Comparison of ENCODE assay signal across 8 cellular contexts in genomic region chr10:102644646-102645387, GRCh38. TPM values are rescaled to one million over a fixed set of nuclear protein-coding genes. Genes with fewer than 3 reads are reported as not detected.
DNase-seq lines count a peak whose midpoint lies in the region; ATAC-seq, FAIRE-seq and TF ChIP-seq lines count a peak whose summit lies in the region.

No MANE protein-coding gene starts in this region.

- TF ChIP-seq EP300 in HepG2 (IDR thresholded peaks at IDR 0.05; ENCODE audit: low read depth in 2 of 2, low read length in 2 of 2) (no peak), HepG2 (CRISPR knock-in tag; IDR thresholded peaks at IDR 0.05; ENCODE audit: borderline replicate concordance) (peak; percentile 35; the same call in 1 of the 2 replicates)

- H3K4me1 ChIP-seq in HepG2 (ENCODE audit: insufficient read depth, low read length), result peaks cover 41% of the 10 kb centered on the region

- in situ Hi-C loops in ACHN (cut with HindIII; ENCODE audit: low pct_ligation_motif_present, low pct_unique_long_range_greater_than_20kb, low sequenced_read_pairs) (no loop called here), HepG2 (cut with HindIII; ENCODE audit: extremely low pct_ligation_motif_present, low pct_unique_long_range_greater_than_20kb) (no loop called here)

- peak; percentile 22 for ATAC-seq in GM21825 (IDR thresholded peaks at IDR 0.05; ENCODE audit: unreplicated experiment)
- ATAC-seq in activated CD4-positive, alpha-beta T cell treated with anti-CD3 and anti-CD28 coated beads for 36 hours, result peak; percentile 13
- peak; percentile 68 for ATAC-seq in HepG2
- no peak for ATAC-seq in HG03095 (IDR thresholded peaks at IDR 0.05; ENCODE audit: unreplicated experiment)

- H3K27me3 ChIP-seq in HepG2 (ENCODE audit: control insufficient read depth in 1 of 2, insufficient read depth in 2 of 2, low read length in 2 of 2), result no peaks in the 10 kb centered on the region; a peak in 1 of 5 replicates

- peaks cover 43% of the 10 kb centered on the region for H4K20me1 ChIP-seq in HepG2 (ENCODE audit: insufficient read depth, low read length)

- H3K9me3 ChIP-seq in HepG2 (ENCODE audit: low read length), result no peaks in the 10 kb centered on the region

- peak overlapping the region; percentile 77 for H3K4me3 ChIP-seq in coronary artery
- H3K4me3 ChIP-seq in HepG2 (replicated peaks in 1 of 3; ENCODE audit: insufficient read depth in 1 of 3, low read depth in 2 of 3, low read length in 3 of 3), result peak overlapping the region; percentile 69 to 85 (median 82)

- H3K4me2 ChIP-seq in HepG2 (ENCODE audit: low read depth, low read length), result peak overlapping the region; percentile 90

- H3K79me2 ChIP-seq in HepG2 (ENCODE audit: insufficient read depth, low read length), result peaks cover 56% of the 10 kb centered on the region

- POLR2A ChIA-PET in activated CD4-positive, alpha-beta T cell treated with anti-CD3 and anti-CD28 coated beads for 36 hours (lab: Charles Lee), result interaction anchor here (0.7 to 2.1 kb wide), 3 partner anchors 16 to 69 kb away, joined by 3 to 8 read pairs (median 4); partner anchors contain the start of genes ARL3 and SFXN2
- POLR2A ChIA-PET in HepG2 (lab: Yijun Ruan, JAX), result interaction anchor here (0.7 to 4.1 kb wide), 15 partner anchors 10 to 492 kb away, joined by 3 to 86 read pairs (median 10); partner anchors contain the start of genes ACTR1A, ARL3 and SFXN2

- H3K4me1 Mint-ChIP-seq in activated CD4-positive, alpha-beta T cell treated with anti-CD3 and anti-CD28 coated beads for 36 hours, result peaks cover 44% of the 10 kb centered on the region

- intact Hi-C loops in activated CD4-positive, alpha-beta T cell treated with anti-CD3 and anti-CD28 coated beads for 36 hours (cut with DNase I, micrococcal nuclease), result loop anchor here (1.0 to 10.0 kb wide), 10 partner anchors 207 to 1477 kb away; partner anchors contain the start of genes BORCS7 (in 1 of the 2), BTRC (in 1 of the 2), CNNM2 (in 1 of the 2) and LDB1 (in 1 of the 2)
- intact Hi-C loops in HepG2 (cut with micrococcal nuclease; ENCODE audit: unreplicated experiment), result loop anchor here (5.0 kb wide), 1 partner anchor 143 kb away; the partner anchor contains the start of genes ACTR1A and SUFU

- H3K9ac ChIP-seq in HepG2 (ENCODE audit: insufficient read depth, low read depth, low read length), result peak overlapping the region; percentile 90

- peak; percentile 82 for DNase-seq in ACHN
- DNase-seq in NCI-H2227 treated with DMSO at 0.1 percent for 48 hours (lab: John Stamatoyannopoulos, UW), result peak; percentile 32
- peak; percentile 91 for DNase-seq in activated CD4-positive, alpha-beta T cell treated with anti-CD3 and anti-CD28 coated beads for 36 hours
- DNase-seq in coronary artery (ENCODE audit: low spot score), result peak; percentile 89
- DNase-seq in HepG2 (ENCODE audit: low spot score), result peak; percentile 70
- DNase-seq in stimulated activated CD4-positive, alpha-beta T cell treated with anti-CD3 and anti-CD28 coated beads, Interleukin-2, amount 100 ng/mL, for 4 hours (ENCODE audit: low read depth), result peak; percentile 70

- H3K4me3 Mint-ChIP-seq in activated CD4-positive, alpha-beta T cell treated with anti-CD3 and anti-CD28 coated beads for 36 hours, result peak overlapping the region; percentile 95

- no peak overlapping the region for H2AFZ ChIP-seq in HepG2 (ENCODE audit: low read length)

- TF ChIP-seq POLR2A in HepG2 (IDR thresholded peaks at IDR 0.05; ENCODE audit: insufficient read depth in 1 of 2, low read depth in 2 of 2, low read length in 2 of 2), result 0 out of 4 replicates have a peak, but pooled peaks of 1 of the 2 experiments have one; percentile 10

- CTCF ChIA-PET in activated CD4-positive, alpha-beta T cell treated with anti-CD3 and anti-CD28 coated beads for 36 hours (lab: Charles Lee), result interaction anchor here (1.1 to 3.7 kb wide), 9 partner anchors 13 to 247 kb away, joined by 3 to 29 read pairs (median 5); partner anchors contain the start of genes ACTR1A, ARL3 and SFXN2
- CTCF ChIA-PET in HepG2 (lab: Yijun Ruan, JAX; ENCODE audit: low intra/inter-chr PET ratio, low total read pairs), result interaction anchor here (1.5 to 2.1 kb wide), 4 partner anchors 30 to 141 kb away, joined by 5 to 7 read pairs (median 5); partner anchors contain the start of gene SUFU

- H3K27ac ChIP-seq in coronary artery, result peak overlapping the region; percentile 93 to 100
- H3K27ac ChIP-seq in HepG2 (ENCODE audit: extremely low read length, insufficient read depth, low read length), result peak overlapping the region; percentile 95

- peak; percentile 89 for TF ChIP-seq RAD21 in HepG2 (CRISPR knock-in tag; IDR thresholded peaks at IDR 0.05)

- TF ChIP-seq CTCF in coronary artery (IDR thresholded peaks at IDR 0.05) (peak; percentile 41), HepG2 (CRISPR knock-in tag; IDR thresholded peaks at IDR 0.05) (peak; percentile 88)

- no peaks in the 10 kb centered on the region for H3K27me3 Mint-ChIP-seq in activated CD4-positive, alpha-beta T cell treated with anti-CD3 and anti-CD28 coated beads for 36 hours

- no peaks in the 10 kb centered on the region for H3K9me3 Mint-ChIP-seq in activated CD4-positive, alpha-beta T cell treated with anti-CD3 and anti-CD28 coated beads for 36 hours (ENCODE audit: low read depth)

- FAIRE-seq in HepG2 (lab: Jason Lieb, UNC), result no peak

- peaks cover 14 to 22% of the 10 kb centered on the region in 2 experiments; a peak in 4 of 5 replicates for H3K36me3 ChIP-seq in HepG2 (replicated peaks in 1 of 2; ENCODE audit: control insufficient read depth in 1 of 2, insufficient read depth in 2 of 2, low read length in 2 of 2)

- WGBS in HepG2 (ENCODE audit: low lambda C conversion rate), result 2% methylated on average over 9 of the region's 62 CpGs

- peak overlapping the region; percentile 99 for H3K27ac Mint-ChIP-seq in activated CD4-positive, alpha-beta T cell treated with anti-CD3 and anti-CD28 coated beads for 36 hours

- peaks cover 26% of the 10 kb centered on the region for H3K36me3 Mint-ChIP-seq in activated CD4-positive, alpha-beta T cell treated with anti-CD3 and anti-CD28 coated beads for 36 hours (ENCODE audit: low read depth)

- no TSS peak for BruUV-seq in HepG2 (replicated peaks; lab: Mats Ljungman, UMichigan)

TF ChIP-seq in HepG2, 621 proteins besides CTCF, POLR2A, EP300 and RAD21 (continues in another document):
- TF ChIP-seq ZSCAN31 (CRISPR knock-in tag; IDR thresholded peaks at IDR 0.05; ENCODE audit: low read depth) (no peak; the same call in 1 of the 2 replicates), PAX8 (CRISPR knock-in tag; IDR thresholded peaks at IDR 0.05; ENCODE audit: borderline replicate concordance) (peak; percentile 97; the same call in 1 of the 2 replicates), ZNF569 (CRISPR knock-in tag; IDR thresholded peaks at IDR 0.05; ENCODE audit: borderline replicate concordance) (no peak), BATF2 (CRISPR knock-in tag; IDR thresholded peaks at IDR 0.05) (peak; percentile 91)
- TF ChIP-seq, protein P1, sequence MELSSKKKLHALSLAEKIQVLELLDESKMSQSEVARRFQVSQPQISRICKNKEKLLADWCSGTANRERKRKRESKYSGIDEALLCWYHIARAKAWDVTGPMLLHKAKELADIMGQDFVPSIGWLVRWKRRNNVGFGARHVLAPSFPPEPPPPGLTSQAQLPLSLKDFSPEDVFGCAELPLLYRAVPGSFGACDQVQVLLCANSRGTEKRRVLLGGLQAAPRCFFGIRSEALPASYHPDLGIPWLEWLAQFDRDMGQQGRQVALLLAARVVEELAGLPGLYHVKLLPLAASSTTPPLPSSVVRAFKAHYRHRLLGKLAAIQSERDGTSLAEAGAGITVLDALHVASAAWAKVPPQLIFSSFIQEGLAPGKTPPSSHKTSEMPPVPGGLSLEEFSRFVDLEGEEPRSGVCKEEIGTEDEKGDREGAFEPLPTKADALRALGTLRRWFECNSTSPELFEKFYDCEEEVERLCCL (CRISPR knock-in tag; IDR thresholded peaks at IDR 0.05; ENCODE audit: borderline replicate concordance), result no peak

RNA-seq across cellular contexts. Expression of gene TRIM8, which starts 0.5 kb away (rescaled TPM):
- total RNA-seq in activated CD4-positive, alpha-beta T cell treated with anti-CD3 and anti-CD28 coated beads for 36 hours, result 10 to 100 TPM; 37.8 to 39.1 TPM
- 38.9 and 39.8 TPM in 2 replicates for total RNA-seq in HepG2 (2016; rRNA removed; fragmentation: Illumina TruSeq; extraction: Trizol)
- 13.4 and 13.6 TPM in 2 replicates for total RNA-seq in HepG2 (2016; cell fraction: cytosol; rRNA removed; fragmentation: Illumina TruSeq; extraction: Trizol; ENCODE audit: low read depth)
- total RNA-seq in HepG2 (2016; cell fraction: insoluble cytoplasmic fraction; rRNA removed; fragmentation: Illumina TruSeq; extraction: Trizol), result 33.2 and 39.7 TPM in 2 replicates
- total RNA-seq in HepG2 (2016; cell fraction: membrane; rRNA removed; fragmentation: Illumina TruSeq; extraction: Trizol), result 49.9 and 53.6 TPM in 2 replicates
- total RNA-seq in HepG2 (2016; cell fraction: nucleus; rRNA removed; fragmentation: Illumina TruSeq; extraction: Trizol), result 21.9 and 30.8 TPM in 2 replicates
- polyA plus RNA-seq in HepG2 (2011; rRNA removed), result 66.5 and 84.1 TPM in 2 replicates
- 62.9 and 70.1 TPM in 2 replicates for polyA plus RNA-seq in HepG2 (2011; cell fraction: cytosol; rRNA removed)
- 86.9 and 92.0 TPM in 2 replicates for polyA plus RNA-seq in HepG2 (2011; cell fraction: nucleus; rRNA removed)
- 98.0 and 117 TPM in 2 replicates for polyA plus RNA-seq in HepG2 (2012)
- 18.4 and 21.2 TPM in 2 replicates for polyA plus RNA-seq in HepG2 (2016; cell fraction: cytosol; fragmentation: Illumina TruSeq; extraction: Trizol; ENCODE audit: low read depth)
- polyA plus RNA-seq in HepG2 (2016; cell fraction: insoluble cytoplasmic fraction; fragmentation: Illumina TruSeq; extraction: Trizol; ENCODE audit: low read depth), result 51.6 and 70.7 TPM in 2 replicates
- 57.9 and 63.0 TPM in 2 replicates for polyA plus RNA-seq in HepG2 (2016; cell fraction: membrane; fragmentation: Illumina TruSeq; extraction: Trizol; ENCODE audit: low read depth)
- polyA plus RNA-seq in HepG2 (2016; cell fraction: nucleus; fragmentation: Illumina TruSeq; extraction: Trizol; ENCODE audit: insufficient read depth, low read depth), result 63.9 and 73.5 TPM in 2 replicates
- 23.8 and 82.1 TPM in 2 replicates for polyA minus RNA-seq in HepG2 (2011; rRNA and poly(A)+ RNA removed; ENCODE audit: low replicate concordance)
- polyA minus RNA-seq in HepG2 (2011; cell fraction: cytosol; rRNA and poly(A)+ RNA removed), result 41.1 and 48.2 TPM in 2 replicates
- polyA minus RNA-seq in HepG2 (2011; cell fraction: nucleus; rRNA and poly(A)+ RNA removed), result 36.6 and 46.0 TPM in 2 replicates

Comparison
In these comparisons a context has a peak if more than half of its experiments do, and no peak if none do; other contexts are left out.
1. DNase-seq: peak in every context shown above with its lines; median percentile 91 in activated CD4-positive, alpha-beta T cell treated with anti-CD3 and anti-CD28 coated beads for 36 hours; 89 in coronary artery; 82 in ACHN; 70 in HepG2; 70 in stimulated activated CD4-positive, alpha-beta T cell treated with anti-CD3 and anti-CD28 coated beads, Interleukin-2, amount 100 ng/mL, for 4 hours; 32 in NCI-H2227 treated with DMSO at 0.1 percent for 48 hours.